8 cellular contexts compared by ENCODE assay signal in the genomic region with DNA sequence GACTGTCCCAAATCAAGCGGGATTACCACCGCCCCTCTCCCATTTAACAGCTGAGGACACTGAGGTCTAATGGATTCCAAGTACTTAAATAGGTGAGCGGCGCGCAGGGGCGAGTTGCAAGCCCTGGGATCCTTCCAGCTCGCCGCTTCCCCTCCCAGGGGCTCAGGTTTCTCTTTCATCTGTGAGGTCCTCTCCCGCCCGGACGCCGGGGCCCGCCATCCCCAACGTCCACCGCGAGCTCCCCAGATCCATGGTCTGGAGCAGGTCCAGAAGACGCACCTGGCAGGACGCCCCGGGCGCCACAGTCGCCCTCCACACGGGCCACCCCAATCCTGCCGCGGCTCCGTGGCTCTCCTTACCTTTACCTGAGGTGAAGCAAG. TPM values are rescaled to one million over a fixed set of nuclear protein-coding genes. Genes with fewer than 3 reads are reported as not detected.
DNase-seq lines count a peak whose midpoint lies in the region; ATAC-seq and TF ChIP-seq lines count a peak whose summit lies in the region.

No MANE protein-coding gene starts in this region.

- H3K27me3 ChIP-seq in ACC112 (ENCODE audit: insufficient read depth, low read length): no peaks in the 10 kb centered on the region
- H3K27me3 ChIP-seq in heart left ventricle: no peaks in the 10 kb centered on the region

- 0 to 1% (median 0%) methylated on average over 10 to 25 of the region's 25 CpGs for WGBS in heart left ventricle, 4 donors

- peaks cover 52% of the 10 kb centered on the region for H3K79me2 ChIP-seq in ACC112 (ENCODE audit: control insufficient read depth, insufficient read depth, low read length, unreplicated experiment)

- no peaks in the 10 kb centered on the region for H3K36me3 ChIP-seq in ACC112 (ENCODE audit: insufficient read depth, low read length)
- no peaks in the 10 kb centered on the region for H3K36me3 ChIP-seq in heart left ventricle

- CTCF ChIA-PET in activated CD8-positive, alpha-beta T cell treated with anti-CD3 and anti-CD28 coated beads for 36 hours (lab: Charles Lee): interaction anchor here (1.4 to 2.3 kb wide), 2 partner anchors 12 to 19 kb away, joined by 3 to 13 read pairs; no protein-coding TSS in a partner anchor

- no peak for TF ChIP-seq CTCF in activated CD8-positive, alpha-beta T cell treated with anti-CD3 and anti-CD28 coated beads for 36 hours (IDR thresholded peaks at IDR 0.05)
- TF ChIP-seq CTCF in heart left ventricle (IDR thresholded peaks at IDR 0.05): no peak

- H2AFZ ChIP-seq in ACC112 (ENCODE audit: low read length, unreplicated experiment): peak overlapping the region; percentile 59

- peak; percentile 13 for DNase-seq in HuH-7.5 (ENCODE audit: low spot score)
- no peak for DNase-seq in activated CD8-positive, alpha-beta T cell treated with anti-CD3 and anti-CD28 coated beads for 36 hours
- peak in 1 of 5 donors; percentile 67 for DNase-seq in heart left ventricle
- DNase-seq in sciatic nerve (ENCODE audit: low spot score): no peak

- ATAC-seq in GM18505 (IDR thresholded peaks at IDR 0.05; ENCODE audit: unreplicated experiment) (peak; percentile 23), heart left ventricle (peak in 2 of 4 donors; percentile 22 to 24), sciatic nerve (peak; percentile 43), GM18511 (IDR thresholded peaks at IDR 0.05; ENCODE audit: unreplicated experiment) (no peak), GM18861 (IDR thresholded peaks at IDR 0.05; ENCODE audit: unreplicated experiment) (no peak)
- ATAC-seq in activated CD8-positive, alpha-beta T cell treated with anti-CD3 and anti-CD28 coated beads for 36 hours: no peak

- peak overlapping the region; percentile 92 for H3K4me3 Mint-ChIP-seq in activated CD8-positive, alpha-beta T cell treated with anti-CD3 and anti-CD28 coated beads for 36 hours

- POLR2A ChIA-PET in activated CD8-positive, alpha-beta T cell treated with anti-CD3 and anti-CD28 coated beads for 36 hours (lab: Charles Lee): interaction anchor here (0.7 to 1.8 kb wide), 13 partner anchors 10 to 650 kb away, joined by 3 to 6 read pairs (median 3); no protein-coding TSS in a partner anchor

- peaks cover 16% of the 10 kb centered on the region for H3K4me1 ChIP-seq in ACC112 (ENCODE audit: control insufficient read depth, insufficient read depth, low read length, unreplicated experiment)
- peaks cover 0 to 37% (median 14%) of the 10 kb centered on the region in 12 donors for H3K4me1 ChIP-seq in heart left ventricle

- intact Hi-C loops in activated CD8-positive, alpha-beta T cell treated with anti-CD3 and anti-CD28 coated beads for 36 hours (cut with micrococcal nuclease): no loop called here
- intact Hi-C loops in heart left ventricle (cut with DNase I) (loop anchor here in 2 of 10 donors (2.0 to 10.0 kb wide), 2 partner anchors 39 to 347 kb away; no protein-coding TSS in a partner anchor), sciatic nerve (cut with DNase I) (no loop called here)

- H3K9me3 Mint-ChIP-seq in activated CD8-positive, alpha-beta T cell treated with anti-CD3 and anti-CD28 coated beads for 36 hours: no peaks in the 10 kb centered on the region

- no peak for TF ChIP-seq POLR2A in GM18505 (IDR thresholded peaks at IDR 0.05; ENCODE audit: borderline replicate concordance, extremely low read depth, insufficient read depth, insufficient read length)
- no peak for TF ChIP-seq POLR2A in heart left ventricle (IDR thresholded peaks at IDR 0.05)

- peaks cover 54% of the 10 kb centered on the region for H3K4me1 Mint-ChIP-seq in activated CD8-positive, alpha-beta T cell treated with anti-CD3 and anti-CD28 coated beads for 36 hours (ENCODE audit: low read depth)

- no peaks in the 10 kb centered on the region for H3K9me3 ChIP-seq in heart left ventricle

- H3K4me3 ChIP-seq in ACC112 (ENCODE audit: low read depth, low read length) (peak overlapping the region; percentile 85), heart left ventricle (peak overlapping the region; percentile 68 to 95 (median 84))

- peak overlapping the region; percentile 98 for H3K27ac Mint-ChIP-seq in activated CD8-positive, alpha-beta T cell treated with anti-CD3 and anti-CD28 coated beads for 36 hours

- H3K27ac ChIP-seq in ACC112 (ENCODE audit: low read depth, low read length) (peak overlapping the region; percentile 54), heart left ventricle (peak overlapping the region in 11 of 12 donors; percentile 74 to 93 (median 84))

- no peaks in the 10 kb centered on the region for H3K27me3 Mint-ChIP-seq in activated CD8-positive, alpha-beta T cell treated with anti-CD3 and anti-CD28 coated beads for 36 hours

- peaks cover 32% of the 10 kb centered on the region for H3K36me3 Mint-ChIP-seq in activated CD8-positive, alpha-beta T cell treated with anti-CD3 and anti-CD28 coated beads for 36 hours (ENCODE audit: low read depth)

RNA-seq across cellular contexts. Expression of gene STARD4, which starts 0.3 kb away (rescaled TPM):
- 100 to 1,000 TPM; 132 TPM for total RNA-seq in activated CD8-positive, alpha-beta T cell treated with anti-CD3 and anti-CD28 coated beads for 36 hours
- 10 to 100 TPM in 3 of 9 donors, 1 to 10 TPM in 6; 7.6 to 14.5 (median 9.4) TPM for total RNA-seq in heart left ventricle
- polyA plus RNA-seq in heart left ventricle: 10 to 100 TPM in 1 of 2 donors, 1 to 10 TPM in 1; 3.1 to 18.2 TPM
- 33.7 TPM for total RNA-seq in sciatic nerve

Comparison
In these comparisons a context has a peak if more than half of its experiments do, and no peak if none do; other contexts are left out.
1. ATAC-seq: peak in GM18505 (single experiment) and sciatic nerve (single experiment); none in activated CD8-positive, alpha-beta T cell treated with anti-CD3 and anti-CD28 coated beads for 36 hours (single experiment), GM18511 (single experiment) and GM18861 (single experiment).